In the genomic region with DNA sequence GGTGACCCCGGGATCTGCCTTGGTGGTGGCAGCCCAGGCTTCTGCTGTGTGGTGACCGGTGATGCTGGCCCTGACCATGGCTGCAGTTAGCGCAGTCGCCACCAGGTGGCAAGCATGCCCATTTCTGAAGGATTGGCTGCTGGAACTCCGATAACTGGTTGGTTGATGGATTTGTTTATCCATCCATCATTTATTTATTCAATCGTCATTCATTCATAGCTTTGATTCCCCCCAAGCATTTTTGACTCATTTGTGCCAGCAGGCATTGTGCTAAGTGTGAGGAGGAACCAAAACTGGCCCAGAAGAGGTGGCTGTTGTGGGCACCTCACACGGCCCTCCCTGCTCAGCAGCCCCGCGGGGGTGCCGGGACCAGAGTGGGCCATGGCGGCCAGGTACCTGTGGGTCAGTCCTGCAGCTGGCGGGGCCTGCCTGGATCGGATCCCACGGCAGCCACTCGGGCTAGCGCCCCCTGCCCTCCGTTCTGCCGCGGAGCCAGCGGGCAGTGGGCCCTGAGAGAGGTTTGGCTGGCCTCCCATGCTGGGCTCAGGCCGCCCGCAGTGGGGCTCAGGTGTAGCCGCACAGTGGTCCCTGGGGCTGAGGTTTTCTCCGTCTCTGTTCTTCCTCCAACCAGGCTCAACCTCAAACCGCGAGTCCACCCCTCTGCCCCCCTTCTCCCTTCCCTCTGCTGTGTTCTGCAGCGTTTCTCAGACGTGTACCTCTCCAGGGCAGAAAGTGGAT, we compare ENCODE assay signal across 8 cellular contexts. TPM values are rescaled to one million over a fixed set of nuclear protein-coding genes. Genes with fewer than 3 reads are reported as not detected.
A peak's percentile ranks its signal among the peaks of the same experiment; 100 is the strongest.
DNase-seq lines count a peak whose midpoint lies in the region; ATAC-seq, FAIRE-seq and TF ChIP-seq lines count a peak whose summit lies in the region.

No MANE protein-coding gene starts in this region.

- no peak for TF ChIP-seq EP300 in gastroesophageal sphincter (IDR thresholded peaks at IDR 0.05)
- no peak for TF ChIP-seq EP300 in suprapubic skin (IDR thresholded peaks at IDR 0.05)

- DNase-seq in D721Med (ENCODE audit: insufficient read length, low spot score) (peak; percentile 74), HuH-7 (ENCODE audit: low spot score) (peak; percentile 90), SHP77 treated with DMSO at 0.1 percent for 48 hours (lab: John Stamatoyannopoulos, UW) (peak; percentile 60), activated gamma-delta T cell treated with Interleukin-2 at 50 U/mL for 16 hours (peak; percentile 78), osteocyte (ENCODE audit: extremely low spot score, unreplicated experiment) (peak; percentile 96), suprapubic skin (ENCODE audit: low spot score in 2 of 2) (peak; percentile 87 to 91)

- H3K27ac Mint-ChIP-seq in osteocyte (ENCODE audit: unreplicated experiment): peak overlapping the region; percentile 96

- TF ChIP-seq POLR2A in gastroesophageal sphincter (IDR thresholded peaks at IDR 0.05) (no peak), suprapubic skin (IDR thresholded peaks at IDR 0.05) (no peak)

- ATAC-seq in gastroesophageal sphincter (peak; percentile 73), GM21529 (IDR thresholded peaks at IDR 0.05; ENCODE audit: unreplicated experiment) (no peak)

- H3K9me3 Mint-ChIP-seq in osteocyte (ENCODE audit: unreplicated experiment): no peaks in the 10 kb centered on the region

- no peaks in the 10 kb centered on the region for H3K36me3 Mint-ChIP-seq in osteocyte (ENCODE audit: unreplicated experiment)

- H3K4me1 ChIP-seq in gastroesophageal sphincter (peaks cover 0 to 25% (median 16%) of the 10 kb centered on the region in 3 donors), suprapubic skin (peaks cover 19% of the 10 kb centered on the region)

- WGBS in gastroesophageal sphincter (ENCODE audit: low coverage in 1 of 2), 2 donors: 0% methylated on average over 7 of the region's 28 CpGs
- 2% methylated on average over 14 of the region's 28 CpGs for WGBS in suprapubic skin

- H3K36me3 ChIP-seq in gastroesophageal sphincter (no peaks in the 10 kb centered on the region), suprapubic skin (no peaks in the 10 kb centered on the region)

- no peaks in the 10 kb centered on the region for H3K27me3 ChIP-seq in gastroesophageal sphincter
- H3K27me3 ChIP-seq in suprapubic skin: peaks cover 13% of the 10 kb centered on the region

- no peak for FAIRE-seq in D721Med (lab: Jason Lieb, UNC)

- peak overlapping the region; percentile 69 for H3K4me3 Mint-ChIP-seq in osteocyte (ENCODE audit: unreplicated experiment)

- TF ChIP-seq CTCF in D721Med (IDR thresholded peaks at IDR 0.05; ENCODE audit: insufficient read depth, missing control alignments) (peak; percentile 98), gastroesophageal sphincter (IDR thresholded peaks at IDR 0.05) (peak in 3 of 4 experiments; percentile 94 to 99 (median 99)), osteocyte (IDR thresholded peaks at IDR 0.05) (peak; percentile 96), suprapubic skin (IDR thresholded peaks at IDR 0.05) (peak; percentile 94 to 95)

- H3K9me3 ChIP-seq in gastroesophageal sphincter (no peaks in the 10 kb centered on the region), suprapubic skin (no peaks in the 10 kb centered on the region)

- peaks cover 35% of the 10 kb centered on the region for H3K4me1 Mint-ChIP-seq in osteocyte (ENCODE audit: unreplicated experiment)

- H3K27ac ChIP-seq in gastroesophageal sphincter (peak overlapping the region in 2 of 4 donors; percentile 66 to 67), suprapubic skin (peak overlapping the region; percentile 37)

- H3K4me3 ChIP-seq in gastroesophageal sphincter (peak overlapping the region; percentile 26 to 47), suprapubic skin (peak overlapping the region; percentile 27)

- H3K27me3 Mint-ChIP-seq in osteocyte (ENCODE audit: unreplicated experiment): no peaks in the 10 kb centered on the region

RNA-seq across cellular contexts. Expression of a gene that starts 28.8 kb away (rescaled TPM):
- 100 to 1,000 TPM in 3 of 4 donors, 10 to 100 TPM in 1; 62.4 to 131 (median 124) TPM for total RNA-seq in gastroesophageal sphincter
- total RNA-seq in osteocyte: 201 and 221 TPM in 2 replicates
- total RNA-seq in suprapubic skin: 100 to 1,000 TPM in 3 of 4 donors, 10 to 100 TPM in 1; 85.9 to 229 (median 198) TPM

RNA-seq across cellular contexts. Expression of a gene that starts 32.0 kb away (rescaled TPM):
- total RNA-seq in gastroesophageal sphincter (not detected), osteocyte (not detected in 2 replicates), suprapubic skin (10 to 100 TPM; 12.9 to 31.8 (median 23.8) TPM)

RNA-seq across cellular contexts. Expression of a gene that starts 58.1 kb away (rescaled TPM):
- total RNA-seq in gastroesophageal sphincter: under 1 TPM in 1 of 4 donors, not detected in 3; 0.35 TPM
- not detected in 2 replicates for total RNA-seq in osteocyte
- total RNA-seq in suprapubic skin: 1 to 10 TPM; 1.4 to 5.7 (median 3.4) TPM

Comparison
In these comparisons a context has a peak if more than half of its experiments do, and no peak if none do; other contexts are left out.
1. RNA of a gene that starts 32.0 kb away (total RNA-seq): 12.9 to 31.8 TPM in suprapubic skin; not detected in gastroesophageal sphincter and not detected in osteocyte; every median in the first group is over 10 times any median in the second.
2. Peak in every context shown above with its lines, with median percentiles within 50 percentile points of each other: DNase-seq and CTCF ChIP-seq.